In the genomic region with DNA sequence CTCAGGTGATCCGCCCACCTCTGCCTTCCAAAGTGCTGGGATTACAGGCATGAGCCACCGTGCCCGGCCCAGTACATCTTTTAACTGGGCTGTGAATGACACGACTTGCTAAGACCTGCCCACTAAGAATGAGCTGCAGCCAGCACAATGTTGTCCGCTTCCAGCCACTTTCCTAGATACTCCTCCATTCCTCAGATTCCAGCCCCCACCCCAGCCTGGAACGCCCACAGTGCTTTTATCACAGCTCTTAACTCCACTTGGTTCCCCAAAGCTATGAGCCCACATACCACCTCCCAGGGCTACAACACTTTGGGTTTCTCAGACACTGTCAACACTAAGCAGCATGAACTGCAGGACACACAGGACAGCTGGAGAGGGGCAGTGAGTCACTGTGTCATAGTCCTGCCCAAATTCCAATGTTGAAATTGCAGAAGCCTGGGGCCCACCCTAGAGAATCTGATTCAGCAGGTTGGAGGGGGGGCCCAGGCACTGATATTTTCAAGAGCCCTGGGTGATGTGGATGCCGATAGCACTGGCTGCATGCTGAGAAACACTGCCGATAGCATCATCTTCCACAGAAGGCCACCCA, we compare ENCODE assay signal across 9 cellular contexts. TPM values are rescaled to one million over a fixed set of nuclear protein-coding genes. Genes with fewer than 3 reads are reported as not detected.
A peak's percentile ranks its signal among the peaks of the same experiment; 100 is the strongest.
DNase-seq lines count a peak whose midpoint lies in the region; ATAC-seq, FAIRE-seq and TF ChIP-seq lines count a peak whose summit lies in the region.
"Had no signal": no experiment of that assay in that cellular context is flagged by ENCODE, and none has a peak within 500 bp of the region (broad histone marks: within the 10 kb centered on the region; RNA-seq: fewer than 3 reads in every experiment).

No MANE protein-coding gene starts in this region.

- peaks cover 7 to 34% of the 10 kb centered on the region in 2 experiments for H3K4me1 ChIP-seq in K562 (replicated peaks in 1 of 2; ENCODE audit: control insufficient read depth in 2 of 2, insufficient read depth in 2 of 2, low read length in 2 of 2)

- H3K9ac ChIP-seq in K562 (ENCODE audit: insufficient read depth in 1 of 2, low read depth in 2 of 2, low read length in 2 of 2), result no peak overlapping the region

- H2AFZ ChIP-seq in K562 (ENCODE audit: low read depth, low read length), result no peak overlapping the region

- H3K36me3 ChIP-seq in K562 (ENCODE audit: control insufficient read depth, insufficient read depth, low read length), result no peaks in the 10 kb centered on the region

- no peak for FAIRE-seq in K562 (lab: Jason Lieb, UNC)
- no peak for FAIRE-seq in RCC 7860 (lab: Jason Lieb, UNC)
- no peak for FAIRE-seq in GM12891 (lab: Jason Lieb, UNC)

- no TSS peak for BruUV-seq in K562 (replicated peaks; lab: Mats Ljungman, UMichigan)

- 39% methylated on average over 8 of the region's 8 CpGs for WGBS in K562 (ENCODE audit: insufficient coverage, low coverage, missing lambda C conversion rate)

- intact Hi-C loops in K562 (cut with micrococcal nuclease), result loop anchor here (10.0 kb wide), 1 partner anchor 476 kb away; no protein-coding TSS in a partner anchor

- no peak for TF ChIP-seq RAD21 in K562 (CRISPR knock-in tag; conservative IDR thresholded peaks at IDR 0.05 in 1 of 2, IDR thresholded peaks at IDR 0.05 in 1 of 2)

- CTCF ChIA-PET in K562 (lab: Yijun Ruan, JAX; ENCODE audit: low intra/inter-chr PET ratio), result no interaction called here

- POLR2A ChIA-PET in K562 (lab: Yijun Ruan, JAX), result interaction anchor here (0.7 kb wide), 1 partner anchor 20 kb away, joined by 3 read pairs; no protein-coding TSS in a partner anchor

- no peaks in the 10 kb centered on the region for H3K9me3 ChIP-seq in K562 (replicated peaks; ENCODE audit: control insufficient read depth, insufficient read depth, low read depth, low read length)
- H3K9me3 ChIP-seq: testis had no signal

- no peak overlapping the region for H3K4me2 ChIP-seq in K562 (ENCODE audit: insufficient read depth, low read length)

- TF ChIP-seq POLR2A in K562 (conservative IDR thresholded peaks at IDR 0.05), result no peak
- no peak for TF ChIP-seq POLR2A in GM12891 (IDR thresholded peaks at IDR 0.05; ENCODE audit: low read depth, low read length)

- peaks cover 4% of the 10 kb centered on the region; the same call in 1 of the 2 replicates for H4K20me1 ChIP-seq in K562 (replicated peaks; ENCODE audit: control insufficient read depth, insufficient read depth, low read length)

- DNase-seq in A172 (ENCODE audit: low spot score) (peak; percentile 16), HCEC 1CT (peak; percentile 23), K562 (ENCODE audit: extremely low read depth in 1 of 4, low spot score in 3 of 4) (no peak), mesenteric fat pad (ENCODE audit: low spot score) (peak; percentile 74), NCI-H2196 treated with DMSO at 0.1 percent for 48 hours (lab: John Stamatoyannopoulos, UW; ENCODE audit: unreplicated experiment) (no peak), NCI-H2081 treated with DMSO at 0.1 percent for 48 hours (lab: John Stamatoyannopoulos, UW) (no peak), RCC 7860 (ENCODE audit: low spot score) (no peak), GM12891 (ENCODE audit: insufficient read length, low spot score) (no peak)

- no peak overlapping the region for H3K27ac ChIP-seq in K562 (ENCODE audit: extremely low read depth, low read depth, low read length)
- H3K27ac ChIP-seq: testis had no signal

- no peaks in the 10 kb centered on the region for H3K79me2 ChIP-seq in K562 (ENCODE audit: control insufficient read depth, insufficient read depth, low read length)

- no peak overlapping the region for H3K4me3 ChIP-seq in K562
- H3K4me3 ChIP-seq: testis had no signal

- ATAC-seq in K562, result no peak

- no peak for TF ChIP-seq CTCF in K562 (IDR thresholded peaks at IDR 0.05 in 2 of 3, conservative IDR thresholded peaks at IDR 0.05 in 1 of 3; ENCODE audit: insufficient read depth in 2 of 3, low read depth in 1 of 3, low read length in 3 of 3)

- H3K27me3 ChIP-seq in K562 (ENCODE audit: control insufficient read depth in 2 of 2, insufficient read depth in 2 of 2, low read length in 2 of 2), result no peaks in the 10 kb centered on the region
- H3K27me3 ChIP-seq: testis had no signal

- TF ChIP-seq EP300 in K562 (IDR thresholded peaks at IDR 0.05; ENCODE audit: low read length), result no peak

- in situ Hi-C loops in K562 (cut with MboI), result loop anchor here (10.0 kb wide), 1 partner anchor 654 kb away; no protein-coding TSS in a partner anchor

- no peaks in the 10 kb centered on the region for H3K9me1 ChIP-seq in K562 (ENCODE audit: control insufficient read depth, insufficient read depth, low read length)

TF ChIP-seq in K562, 482 proteins besides CTCF, POLR2A, EP300 and RAD21:
- TF ChIP-seq POLR2AphosphoS2 (IDR thresholded peaks at IDR 0.05; ENCODE audit: low read length), result no peak
- TF ChIP-seq ARNT (IDR thresholded peaks at IDR 0.05), result no peak
- TF ChIP-seq MEF2A (IDR thresholded peaks at IDR 0.05; ENCODE audit: control insufficient read depth, low read depth, low read length), result no peak
- TF ChIP-seq, protein P1, sequence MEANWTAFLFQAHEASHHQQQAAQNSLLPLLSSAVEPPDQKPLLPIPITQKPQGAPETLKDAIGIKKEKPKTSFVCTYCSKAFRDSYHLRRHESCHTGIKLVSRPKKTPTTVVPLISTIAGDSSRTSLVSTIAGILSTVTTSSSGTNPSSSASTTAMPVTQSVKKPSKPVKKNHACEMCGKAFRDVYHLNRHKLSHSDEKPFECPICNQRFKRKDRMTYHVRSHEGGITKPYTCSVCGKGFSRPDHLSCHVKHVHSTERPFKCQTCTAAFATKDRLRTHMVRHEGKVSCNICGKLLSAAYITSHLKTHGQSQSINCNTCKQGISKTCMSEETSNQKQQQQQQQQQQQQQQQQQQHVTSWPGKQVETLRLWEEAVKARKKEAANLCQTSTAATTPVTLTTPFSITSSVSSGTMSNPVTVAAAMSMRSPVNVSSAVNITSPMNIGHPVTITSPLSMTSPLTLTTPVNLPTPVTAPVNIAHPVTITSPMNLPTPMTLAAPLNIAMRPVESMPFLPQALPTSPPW (CRISPR knock-in tag; IDR thresholded peaks at IDR 0.05), result peak; percentile 61; the same call in 1 of the 2 replicates
TF ChIP-seq in K562: peak in this region for 1.

TF ChIP-seq in GM12891, 5 proteins besides CTCF, POLR2A, EP300 and RAD21:
- no peak for TF ChIP-seq PAX5 (IDR thresholded peaks at IDR 0.05; ENCODE audit: insufficient read depth, low read length, severe bottlenecking)
- TF ChIP-seq TAF1 (IDR thresholded peaks at IDR 0.05; ENCODE audit: low read depth, low read length), result no peak
- TF ChIP-seq POLR2AphosphoS5 (IDR thresholded peaks at IDR 0.05; ENCODE audit: low read depth, low read length), result no peak
- TF ChIP-seq SPI1 (IDR thresholded peaks at IDR 0.05; ENCODE audit: low read depth, low read length), result no peak
- no peak for TF ChIP-seq POU2F2 (IDR thresholded peaks at IDR 0.05; ENCODE audit: low read depth, low read length)

RNA-seq across cellular contexts. Expression of gene ACBD3, which starts 58.0 kb away (rescaled TPM):
- 71.0 and 71.3 TPM in 2 replicates for total RNA-seq in A172 (2014; rRNA removed; shearing (Covaris generic))
- 12.5 and 40.3 TPM in 2 replicates for total RNA-seq in K562 (2011; cell fraction: chromatin; rRNA removed; ENCODE audit: low replicate concordance)
- total RNA-seq in K562 (2011; cell fraction: nucleolus; rRNA removed), result 8.8 and 12.5 TPM in 2 replicates
- 21.6 and 27.1 TPM in 2 replicates for total RNA-seq in K562 (2011; cell fraction: nucleoplasm; rRNA removed)
- total RNA-seq in K562 (2014; rRNA removed) (25.4 and 31.4 TPM in 2 replicates), K562 (2014; rRNA removed; fragmentation: Illumina TruSeq; extraction: Trizol) (31.4 and 35.5 TPM in 2 replicates), K562 (2015; rRNA removed; fragmentation: Illumina TruSeq; extraction: Trizol) (26.1 and 26.9 TPM in 2 replicates), K562 (2021) (27.6 and 30.7 TPM in 2 replicates), mesenteric fat pad (46.7 TPM)
- polyA plus RNA-seq in K562 (2011; rRNA removed) (36.7 and 37.6 TPM in 2 replicates), K562 (2014; fragmentation: Illumina TruSeq; extraction: Trizol) (25.4 and 32.1 TPM in 2 replicates), K562 (2014; fragmentation: Nextera tagmentation; extraction: Ambion mirVana) (10 to 100 TPM; 11.1 to 14.3 TPM), K562 (2014; rRNA removed) (21.4 and 21.5 TPM in 2 replicates)
- polyA plus RNA-seq in K562 (2011; cell fraction: cytosol; rRNA removed), result 10.1 and 21.5 TPM in 2 replicates
- polyA plus RNA-seq in K562 (2011; cell fraction: nucleus; rRNA removed), result 8.9 and 13.8 TPM in 2 replicates
- 22.8 and 22.9 TPM in 2 replicates for polyA plus RNA-seq in K562 (2012)
- 55.5 and 66.5 TPM in 2 replicates for polyA minus RNA-seq in K562 (2011; rRNA and poly(A)+ RNA removed)
- polyA minus RNA-seq in K562 (2011; cell fraction: cytosol; rRNA and poly(A)+ RNA removed), result 23.8 and 29.6 TPM in 2 replicates
- polyA minus RNA-seq in K562 (2011; cell fraction: nucleus; rRNA and poly(A)+ RNA removed), result 7.1 and 15.3 TPM in 2 replicates
- 12.0 TPM for polyA plus RNA-seq in GM12891 (2012; ENCODE audit: low read depth, missing spikeins)

Comparison
In these comparisons a context has a peak if more than half of its experiments do, and no peak if none do; other contexts are left out.
1. DNase-seq: peak in A172 (single experiment), HCEC 1CT (single experiment) and mesenteric fat pad (single experiment); none in K562 (0 of 4), NCI-H2196 treated with DMSO at 0.1 percent for 48 hours (single experiment), NCI-H2081 treated with DMSO at 0.1 percent for 48 hours (single experiment), RCC 7860 (single experiment) and GM12891 (single experiment).